Comparison of ENCODE assay signal across 1 cellular context in genomic region chr11:65117206-65118096, GRCh38.
A peak's percentile ranks its signal among the peaks of the same experiment; 100 is the strongest.
TF ChIP-seq lines count a peak whose summit lies in the region.

TSS of gene ZNHIT2 (minus strand) at chr11:65117701. CDS start at chr11:65117653, 48 bp downstream.

TF ChIP-seq in K562, 482 proteins besides CTCF, POLR2A, EP300 and RAD21 (continued from another document and continues in another):
- TF ChIP-seq ZBTB40 (IDR thresholded peaks at IDR 0.05) (peak; percentile 98), ZBTB40 (CRISPR knock-in tag; IDR thresholded peaks at IDR 0.05) (no peak), SUPT5H (IDR thresholded peaks at IDR 0.05) (peak; percentile 81), ETV5 (CRISPR knock-in tag; IDR thresholded peaks at IDR 0.05; ENCODE audit: low read depth) (peak; percentile 68; the same call in 1 of the 2 replicates), SLC30A9 (CRISPR knock-in tag; IDR thresholded peaks at IDR 0.05) (no peak), PBX2 (CRISPR knock-in tag; IDR thresholded peaks at IDR 0.05; ENCODE audit: low read depth) (no peak), PBX2 (tag; conservative IDR thresholded peaks at IDR 0.05; ENCODE audit: low read depth) (no peak), ESRRB (CRISPR knock-in tag; IDR thresholded peaks at IDR 0.05; ENCODE audit: borderline replicate concordance) (no peak), ZNF165 (CRISPR knock-in tag; IDR thresholded peaks at IDR 0.05; ENCODE audit: borderline replicate concordance) (no peak), ZNF785 (CRISPR knock-in tag; IDR thresholded peaks at IDR 0.05) (no peak), NFE2 (IDR thresholded peaks at IDR 0.05; ENCODE audit: low read depth) (no peak), ARID1B (IDR thresholded peaks at IDR 0.05) (0 out of 2 replicates have a peak, but pooled peaks have one; percentile 26), ZNF740 (CRISPR knock-in tag; IDR thresholded peaks at IDR 0.05) (no peak), ZNF740 (tag; IDR thresholded peaks at IDR 0.05) (no peak), ZNF551 (CRISPR knock-in tag; IDR thresholded peaks at IDR 0.05) (no peak), JUND (IDR thresholded peaks at IDR 0.05; ENCODE audit: borderline replicate concordance, low read depth, low read length) (peak; percentile 92), JUND (tag; IDR thresholded peaks at IDR 0.05; ENCODE audit: borderline replicate concordance, low read depth, low read length) (peak; percentile 80; the same call in 1 of the 3 replicates), ZNF445 (CRISPR knock-in tag; IDR thresholded peaks at IDR 0.05; ENCODE audit: low read depth) (no peak), MCM7 (IDR thresholded peaks at IDR 0.05) (no peak), ZFP1 (CRISPR knock-in tag; IDR thresholded peaks at IDR 0.05) (no peak), ZKSCAN3 (CRISPR knock-in tag; IDR thresholded peaks at IDR 0.05) (no peak), YY1 (IDR thresholded peaks at IDR 0.05; ENCODE audit: borderline replicate concordance in 1 of 3, control insufficient read depth in 1 of 3, extremely low read depth in 1 of 3, insufficient read depth in 3 of 3, insufficient read length in 1 of 3, insufficient replicate concordance in 2 of 3, low read depth in 1 of 3, low read length in 2 of 3) (peak in 1 of 3 experiments; percentile 57), NCOA4 (IDR thresholded peaks at IDR 0.05; ENCODE audit: partially characterized antibody) (no peak), PATZ1 (CRISPR knock-in tag; IDR thresholded peaks at IDR 0.05; ENCODE audit: borderline replicate concordance) (no peak), KAT8 (IDR thresholded peaks at IDR 0.05; ENCODE audit: low read depth) (no peak), THAP7 (CRISPR knock-in tag; IDR thresholded peaks at IDR 0.05) (0 out of 2 replicates have a peak, but pooled peaks have one; percentile 13), SFPQ (IDR thresholded peaks at IDR 0.05; ENCODE audit: low read depth, low read length) (no peak), MTF1 (CRISPR knock-in tag; IDR thresholded peaks at IDR 0.05; ENCODE audit: borderline replicate concordance) (no peak), ZNF274 (IDR thresholded peaks at IDR 0.05; ENCODE audit: borderline replicate concordance, low read depth, low read length) (no peak), WHSC1 (IDR thresholded peaks at IDR 0.05; ENCODE audit: low read length) (no peak), RBM34 (IDR thresholded peaks at IDR 0.05; ENCODE audit: borderline replicate concordance, insufficient read depth, low read length) (no peak)
